1 cellular context compared by ENCODE assay signal in genomic region chr3:19688767-19689166, GRCh38.
TF ChIP-seq lines count a peak whose summit lies in the region.

No MANE protein-coding gene starts in this region.

TF ChIP-seq in GM23338, 12 proteins besides CTCF, POLR2A, EP300 and RAD21 (continued from another document):
- no peak for TF ChIP-seq ZNF462 (CRISPR knock-in tag; IDR thresholded peaks at IDR 0.05)
- no peak for TF ChIP-seq ETS1 (IDR thresholded peaks at IDR 0.05)
- no peak for TF ChIP-seq EZH2 (IDR thresholded peaks at IDR 0.05; ENCODE audit: low read depth, unreplicated experiment)
- no peak for TF ChIP-seq ZNF114 (CRISPR knock-in tag; IDR thresholded peaks at IDR 0.05)
- TF ChIP-seq JUNB (IDR thresholded peaks at IDR 0.05; ENCODE audit: unreplicated experiment): no peak
- TF ChIP-seq ZNF331 (CRISPR knock-in tag; IDR thresholded peaks at IDR 0.05; ENCODE audit: low read depth): no peak
- no peak for TF ChIP-seq NANOG (IDR thresholded peaks at IDR 0.05; ENCODE audit: borderline replicate concordance)
- TF ChIP-seq EZH2phosphoT487 (IDR thresholded peaks at IDR 0.05; ENCODE audit: unreplicated experiment): no peak
- TF ChIP-seq POLR2AphosphoS5 (IDR thresholded peaks at IDR 0.05; ENCODE audit: low read depth): no peak
